In the genomic region with DNA sequence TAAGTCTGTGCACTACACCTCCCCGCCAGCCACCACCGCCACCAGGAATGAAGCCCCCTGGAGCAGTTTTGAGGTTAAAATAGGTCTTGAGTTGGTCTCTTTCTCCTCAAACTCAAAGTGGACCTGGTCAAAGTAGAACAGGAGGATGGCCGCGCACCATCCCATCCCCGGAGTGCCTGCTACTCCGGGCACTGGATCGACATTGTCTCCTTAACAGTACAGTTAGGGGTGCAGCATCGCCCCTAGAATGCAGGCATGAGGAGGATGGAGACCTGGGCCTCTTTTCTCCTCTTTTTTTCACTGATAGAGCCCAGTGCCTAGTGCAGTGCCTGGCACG, we compare ENCODE assay signal across 5 cellular contexts.
"Had no signal": no experiment of that assay in that cellular context is flagged by ENCODE, and none has a peak within 500 bp of the region (broad histone marks: within the 10 kb centered on the region; RNA-seq: fewer than 3 reads in every experiment).

No MANE protein-coding gene starts in this region.

- H3K27ac Mint-ChIP-seq: IgD-negative memory B cell had no signal

- H3K27ac ChIP-seq: HL-60 had no signal

- ATAC-seq: HepG2, K562 had no signal

- DNase-seq: IMR-90 had no signal

- H3K4me3 ChIP-seq: K562 had no signal

- H3K36me3 Mint-ChIP-seq: IgD-negative memory B cell had no signal
